In genomic region chr20:32521780-32522524, GRCh38 we compare ENCODE assay signal across 1 cellular context.
TF ChIP-seq lines count a peak whose summit lies in the region.

No MANE protein-coding gene starts in this region.

TF ChIP-seq in A549, 52 proteins besides CTCF, POLR2A, EP300 and RAD21 (continued from another document):
- TF ChIP-seq, protein P1, sequence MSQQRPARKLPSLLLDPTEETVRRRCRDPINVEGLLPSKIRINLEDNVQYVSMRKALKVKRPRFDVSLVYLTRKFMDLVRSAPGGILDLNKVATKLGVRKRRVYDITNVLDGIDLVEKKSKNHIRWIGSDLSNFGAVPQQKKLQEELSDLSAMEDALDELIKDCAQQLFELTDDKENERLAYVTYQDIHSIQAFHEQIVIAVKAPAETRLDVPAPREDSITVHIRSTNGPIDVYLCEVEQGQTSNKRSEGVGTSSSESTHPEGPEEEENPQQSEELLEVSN (IDR thresholded peaks at IDR 0.05; ENCODE audit: borderline replicate concordance, low read depth): no peak
